1 cellular context compared by ENCODE assay signal in genomic region chr5:88875609-88876234, GRCh38.
TF ChIP-seq lines count a peak whose summit lies in the region.

No MANE protein-coding gene starts in this region.

TF ChIP-seq in K562, 482 proteins besides CTCF, POLR2A, EP300 and RAD21 (continued from another document):
- TF ChIP-seq RREB1 (CRISPR knock-in tag; IDR thresholded peaks at IDR 0.05) (no peak), ZBTB11 (CRISPR knock-in tag; IDR thresholded peaks at IDR 0.05) (peak in 1 of 3 experiments; percentile 76; a peak in 2 of 6 replicates)
